1 cellular context compared by ENCODE assay signal in the genomic region with DNA sequence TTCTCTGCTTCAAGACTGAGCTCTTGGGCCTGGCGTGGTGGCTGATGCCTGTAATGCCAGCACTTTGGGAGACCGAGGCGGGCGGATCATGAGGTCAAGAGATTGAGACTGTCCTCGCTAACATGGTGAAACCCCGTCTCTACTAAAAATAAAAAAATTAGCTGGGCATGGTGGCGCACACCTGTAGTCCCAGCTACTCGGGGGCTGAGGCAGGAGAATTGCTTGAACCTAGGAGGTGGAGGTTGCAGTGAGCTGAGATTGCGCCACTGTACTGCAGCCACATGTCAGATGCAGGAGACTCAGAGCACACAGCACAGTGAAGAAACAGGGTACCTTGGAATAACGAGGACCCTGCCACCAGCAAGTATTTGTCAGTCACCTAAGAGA.
TF ChIP-seq lines count a peak whose summit lies in the region.

No MANE protein-coding gene starts in this region.

TF ChIP-seq in HepG2, 621 proteins besides CTCF, POLR2A, EP300 and RAD21:
- TF ChIP-seq, protein P1, sequence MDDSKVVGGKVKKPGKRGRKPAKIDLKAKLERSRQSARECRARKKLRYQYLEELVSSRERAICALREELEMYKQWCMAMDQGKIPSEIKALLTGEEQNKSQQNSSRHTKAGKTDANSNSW (CRISPR knock-in tag; IDR thresholded peaks at IDR 0.05; ENCODE audit: borderline replicate concordance) = 0 out of 2 replicates have a peak, but pooled peaks have one; percentile 27
- TF ChIP-seq CEBPB (IDR thresholded peaks at IDR 0.05; ENCODE audit: borderline replicate concordance, low read depth, low read length) (peak; percentile 64; the same call in 1 of the 2 replicates), ZFP41 (CRISPR knock-in tag; IDR thresholded peaks at IDR 0.05; ENCODE audit: borderline replicate concordance) (0 out of 2 replicates have a peak, but pooled peaks have one; percentile 19), ZNF883 (CRISPR knock-in tag; IDR thresholded peaks at IDR 0.05; ENCODE audit: not compliant biosample characterization) (peak; percentile 9), ZBTB7A (CRISPR knock-in tag; IDR thresholded peaks at IDR 0.05) (0 out of 2 replicates have a peak, but pooled peaks have one; percentile 5), RBM39 (IDR thresholded peaks at IDR 0.05; ENCODE audit: low read depth, low read length, poor library complexity, severe bottlenecking) (peak; percentile 9), ZNF460 (CRISPR knock-in tag; IDR thresholded peaks at IDR 0.05; ENCODE audit: borderline replicate concordance) (peak; percentile 76; the same call in 1 of the 2 replicates), CEBPG (CRISPR knock-in tag; IDR thresholded peaks at IDR 0.05) (peak; percentile 74)
